23 cellular contexts compared by ENCODE assay signal in the genomic region with DNA sequence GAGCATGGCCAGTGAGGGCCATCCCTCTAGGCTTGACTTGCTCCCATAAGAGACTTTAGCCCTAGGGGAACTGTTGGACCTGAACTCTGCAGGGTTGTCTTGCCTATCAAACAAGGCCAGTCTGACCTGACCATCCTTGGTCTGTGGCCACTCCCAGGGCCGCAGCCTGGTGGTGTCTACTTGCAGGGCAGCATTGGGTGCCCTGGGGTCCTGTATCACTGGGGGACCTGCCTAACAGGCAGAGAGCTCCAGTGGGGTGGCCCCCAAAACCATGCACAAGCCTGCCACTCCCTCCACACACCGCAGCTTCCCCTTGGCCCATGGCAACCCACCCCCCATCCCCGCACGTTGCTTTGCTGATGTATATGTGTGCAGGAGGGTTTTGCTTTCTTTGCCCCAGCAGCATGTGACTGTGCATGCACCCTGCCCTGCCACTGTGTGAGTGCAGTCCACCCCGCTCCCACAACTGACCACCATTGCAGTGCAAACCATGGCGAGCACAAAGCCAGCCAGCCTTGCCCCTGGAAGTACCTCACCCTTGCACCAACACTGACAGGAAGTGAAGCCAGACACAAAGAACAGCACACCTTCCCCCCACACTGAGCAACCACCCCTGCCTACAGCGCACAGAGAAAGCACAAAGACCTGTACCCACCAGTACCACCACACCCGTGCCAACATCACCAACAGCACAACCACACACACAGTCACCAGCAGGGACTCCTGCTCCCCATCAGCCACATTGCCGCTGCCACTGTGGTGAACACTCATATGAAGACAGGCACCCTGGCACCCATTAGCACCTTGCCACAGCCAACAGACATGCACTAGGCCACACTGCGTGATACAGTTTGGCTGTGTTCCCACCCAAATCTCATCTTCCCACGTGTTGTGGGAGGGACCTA.
DNase-seq lines count a peak whose midpoint lies in the region; ATAC-seq, FAIRE-seq and TF ChIP-seq lines count a peak whose summit lies in the region.
"Had no signal": no experiment of that assay in that cellular context is flagged by ENCODE, and none has a peak within 500 bp of the region (broad histone marks: within the 10 kb centered on the region; RNA-seq: fewer than 3 reads in every experiment).

No MANE protein-coding gene starts in this region.

- H3K27ac ChIP-seq in astrocyte (ENCODE audit: low read depth, low read length) (no peak overlapping the region), breast epithelium (no peak overlapping the region)
- H3K27ac ChIP-seq: esophagus squamous epithelium, neural progenitor cell, skin epidermis, VCaP had no signal

- no peak overlapping the region for H3K9ac ChIP-seq in astrocyte (ENCODE audit: low read length)
- H3K9ac ChIP-seq: neural progenitor cell had no signal

- peak; percentile 49 for FAIRE-seq in HTR-8/SVneo (lab: Jason Lieb, UNC)
- FAIRE-seq in astrocyte (lab: Jason Lieb, UNC): no peak
- FAIRE-seq: A204.1, urothelium cell line had no signal

- peaks cover 2% of the 10 kb centered on the region for H3K9me3 ChIP-seq in astrocyte (ENCODE audit: insufficient read depth, low read depth, low read length)
- no peaks in the 10 kb centered on the region for H3K9me3 ChIP-seq in breast epithelium
- H3K9me3 ChIP-seq: esophagus squamous epithelium had no signal

- H3K36me3 ChIP-seq in astrocyte (ENCODE audit: insufficient read depth, low read length) (no peaks in the 10 kb centered on the region), breast epithelium (no peaks in the 10 kb centered on the region)
- H3K36me3 ChIP-seq: esophagus squamous epithelium, neural progenitor cell had no signal

- H3K4me1 Mint-ChIP-seq in astrocyte (ENCODE audit: low read depth, unreplicated experiment): no peaks in the 10 kb centered on the region
- H3K4me1 Mint-ChIP-seq: neural progenitor cell had no signal

- peak overlapping the region; percentile 1 for H3K27ac Mint-ChIP-seq in astrocyte (ENCODE audit: unreplicated experiment)
- H3K27ac Mint-ChIP-seq: neural progenitor cell had no signal

- no peak overlapping the region for H3K4me2 ChIP-seq in astrocyte (ENCODE audit: low read length)
- H3K4me2 ChIP-seq: neural progenitor cell had no signal

- H3K27me3 ChIP-seq in astrocyte (ENCODE audit: insufficient read depth, low read length) (no peaks in the 10 kb centered on the region), breast epithelium (no peaks in the 10 kb centered on the region)
- H3K27me3 ChIP-seq: esophagus squamous epithelium, neural progenitor cell had no signal

- no peaks in the 10 kb centered on the region for H4K20me1 ChIP-seq in astrocyte (ENCODE audit: insufficient read depth, low read length)

- peaks cover 17% of the 10 kb centered on the region for H3K79me2 ChIP-seq in astrocyte (ENCODE audit: insufficient read depth, low read length)

- ATAC-seq in omental fat pad (ENCODE audit: low FRiP score): peak; percentile 10
- ATAC-seq: HCT116, left cardiac atrium, PC-3 had no signal

- no peaks in the 10 kb centered on the region for H3K4me1 ChIP-seq in astrocyte (ENCODE audit: insufficient read depth, low read length)
- no peaks in the 10 kb centered on the region for H3K4me1 ChIP-seq in breast epithelium
- H3K4me1 ChIP-seq: esophagus squamous epithelium, neural progenitor cell had no signal

- H3K4me3 Mint-ChIP-seq in astrocyte (ENCODE audit: unreplicated experiment): no peak overlapping the region
- H3K4me3 Mint-ChIP-seq: neural progenitor cell had no signal

- TF ChIP-seq CTCF in astrocyte (IDR thresholded peaks at IDR 0.05; ENCODE audit: insufficient read depth, low read depth, low read length): no peak
- no peak for TF ChIP-seq CTCF in omental fat pad (IDR thresholded peaks at IDR 0.05)
- no peak for TF ChIP-seq CTCF in breast epithelium (IDR thresholded peaks at IDR 0.05)

- H3K27me3 Mint-ChIP-seq in astrocyte (ENCODE audit: low read depth, unreplicated experiment): no peaks in the 10 kb centered on the region

- no peak for TF ChIP-seq POLR2A in breast epithelium (IDR thresholded peaks at IDR 0.05)

- H3K4me3 ChIP-seq in astrocyte (ENCODE audit: insufficient read depth, low read depth, low read length) (no peak overlapping the region), breast epithelium (no peak overlapping the region)
- H3K4me3 ChIP-seq: esophagus squamous epithelium, neural progenitor cell, skin epidermis had no signal

- intact Hi-C loops in breast epithelium (cut with DNase I; ENCODE audit: low total_unique reads): no loop called here

- H3K9me3 Mint-ChIP-seq in astrocyte (ENCODE audit: unreplicated experiment): peaks cover 17% of the 10 kb centered on the region

- H2AFZ ChIP-seq in astrocyte (ENCODE audit: low read depth, low read length): no peak overlapping the region
- H2AFZ ChIP-seq: neural progenitor cell had no signal

- peaks cover 10% of the 10 kb centered on the region for H3K36me3 Mint-ChIP-seq in astrocyte (ENCODE audit: low read depth, unreplicated experiment)

- DNase-seq in activated CD4-positive, alpha-beta T cell treated with anti-CD3 and anti-CD28 coated beads for 48 hours: peak; percentile 15
- no peak for DNase-seq in activated CD4-positive, alpha-beta T cell treated with anti-CD3 and anti-CD28 coated beads for 4 hours
- DNase-seq in HTR-8/SVneo (ENCODE audit: insufficient read length, low spot score) (no peak), astrocyte (ENCODE audit: low read depth) (no peak), omental fat pad (ENCODE audit: low spot score) (no peak), NCI-H510A treated with DMSO at 0.1 percent for 48 hours (lab: John Stamatoyannopoulos, UW) (no peak), H4 (ENCODE audit: low spot score) (no peak), breast epithelium (ENCODE audit: low spot score in 2 of 2) (no peak)
- DNase-seq: activated gamma-delta T cell; esophagus squamous epithelium; left cardiac atrium; NCI-H1092; NCI-H2029; NCI-H345; PC-3; SIG-M5; stimulated activated CD4-positive, alpha-beta T cell treated with anti-CD3 and anti-CD28 coated beads, Interleukin-2, amount 100 ng/mL, for 48 hours had no signal
